Comparison of ENCODE assay signal across 8 cellular contexts in genomic region chr20:59933849-59934585, GRCh38. TPM values are rescaled to one million over a fixed set of nuclear protein-coding genes. Genes with fewer than 3 reads are reported as not detected.
DNase-seq lines count a peak whose midpoint lies in the region; ATAC-seq and TF ChIP-seq lines count a peak whose summit lies in the region.

No MANE protein-coding gene starts in this region.

- intact Hi-C loops in A673 (cut with micrococcal nuclease; ENCODE audit: unreplicated experiment) = no loop called here
- intact Hi-C loops in mucosa of descending colon (cut with DNase I, micrococcal nuclease) = no loop called here

- H3K27me3 ChIP-seq in A673 (replicated peaks; ENCODE audit: insufficient read depth, low read depth, low read length, poor library complexity) = no peaks in the 10 kb centered on the region

- peak; percentile 49 for TF ChIP-seq CTCF in A673 (conservative IDR thresholded peaks at IDR 0.05; ENCODE audit: low read depth, low read length)
- peak; percentile 86 for TF ChIP-seq CTCF in epithelial cell of proximal tubule (conservative IDR thresholded peaks at IDR 0.05; ENCODE audit: low read depth, low read length)
- TF ChIP-seq CTCF in mucosa of descending colon (IDR thresholded peaks at IDR 0.05) = peak; percentile 96

- BruUV-seq in A673 (replicated peaks; lab: Mats Ljungman, UMichigan) = no TSS peak

- DNase-seq in A673 (ENCODE audit: low spot score) = peak; percentile 9
- DNase-seq in NCI-H748 treated with DMSO at 0.1 percent for 48 hours (lab: John Stamatoyannopoulos, UW) = peak; percentile 25
- peak; percentile 79 for DNase-seq in activated T-cell treated with anti-CD3 and anti-CD28 coated beads for 48 hours (ENCODE audit: low read depth)
- no peak for DNase-seq in epithelial cell of proximal tubule (ENCODE audit: low read depth)
- peak; percentile 79 to 86 (median 81) for DNase-seq in mucosa of descending colon
- peak; percentile 64 to 69 for DNase-seq in stimulated activated CD8-positive, alpha-beta memory T cell treated with anti-CD3 and anti-CD28 coated beads, Interleukin-2, amount 100 ng/mL, for 48 hours (ENCODE audit: low read depth in 2 of 2)

- H3K4me1 ChIP-seq in A673 (ENCODE audit: insufficient read depth, low read length, poor library complexity, severe bottlenecking) (peaks cover 12% of the 10 kb centered on the region), mucosa of descending colon (ENCODE audit: low read depth) (peaks cover 23% of the 10 kb centered on the region)

- H3K27ac ChIP-seq in A673 (ENCODE audit: low read depth, low read length, poor library complexity, severe bottlenecking) = no peak overlapping the region

- ATAC-seq in GM18517 (IDR thresholded peaks at IDR 0.05; ENCODE audit: unreplicated experiment) (peak; percentile 73), HG03064 (IDR thresholded peaks at IDR 0.05; ENCODE audit: low read depth, unreplicated experiment) (peak; percentile 63), mucosa of descending colon (peak; percentile 96)

- H3K36me3 ChIP-seq in A673 (ENCODE audit: insufficient read depth, low read length, poor library complexity, severe bottlenecking) (no peaks in the 10 kb centered on the region), mucosa of descending colon (ENCODE audit: low read depth) (no peaks in the 10 kb centered on the region)

- POLR2A ChIA-PET in A673 (lab: Charles Lee; ENCODE audit: low non-redundant PET) = no interaction called here

- CTCF ChIA-PET in A673 (lab: Charles Lee) = interaction anchor here (0.5 kb wide), 1 partner anchor 177 kb away, joined by 7 read pairs; no protein-coding TSS in a partner anchor

- H3K4me3 ChIP-seq in A673 (ENCODE audit: low read depth, low read length, poor library complexity, severe bottlenecking) (no peak overlapping the region), epithelial cell of proximal tubule (ENCODE audit: low read depth, low read length) (peak overlapping the region; percentile 75), mucosa of descending colon (peak overlapping the region; percentile 28)

- H3K9me3 ChIP-seq in A673 (ENCODE audit: low read depth, low read length, poor library complexity, severe bottlenecking) (no peaks in the 10 kb centered on the region), mucosa of descending colon (no peaks in the 10 kb centered on the region)

RNA-seq across cellular contexts. Expression of gene SYCP2, which starts 0.6 kb away (rescaled TPM):
- 0.37 and 0.88 TPM in 2 replicates for total RNA-seq in A673 (2021)
- 0.29 and 1.2 TPM in 2 replicates for total RNA-seq in epithelial cell of proximal tubule
- total RNA-seq in mucosa of descending colon = 1 to 10 TPM in 2 of 3 donors, under 1 TPM in 1; 0.78 to 1.6 (median 1.3) TPM

RNA-seq across cellular contexts. Expression of gene PPP1R3D, which starts 6.1 kb away (rescaled TPM):
- total RNA-seq in A673 (2021) = 4.9 and 6.1 TPM in 2 replicates
- 3.7 and 5.1 TPM in 2 replicates for total RNA-seq in epithelial cell of proximal tubule
- 10 to 100 TPM in 1 of 3 donors, 1 to 10 TPM in 2; 5.9 to 10.8 (median 6.8) TPM for total RNA-seq in mucosa of descending colon

RNA-seq across cellular contexts. Expression of gene FAM217B, which starts 6.2 kb away (rescaled TPM):
- total RNA-seq in A673 (2021) (26.6 and 27.9 TPM in 2 replicates), epithelial cell of proximal tubule (4.3 and 6.4 TPM in 2 replicates), mucosa of descending colon (10 to 100 TPM in 1 of 3 donors, 1 to 10 TPM in 2; 8.2 to 19.0 (median 9.8) TPM)

RNA-seq across cellular contexts. Expression of gene CDH26, which starts 24.2 kb away (rescaled TPM):
- total RNA-seq in A673 (2021) (0.58 and 0.66 TPM in 2 replicates), epithelial cell of proximal tubule (0.29 TPM in 1 of 2 replicates, not detected in the other), mucosa of descending colon (1 to 10 TPM in 2 of 3 donors, under 1 TPM in 1; 0.48 to 2.2 (median 1.4) TPM)
